8 cellular contexts compared by ENCODE assay signal in genomic region chr19:43620061-43621001, GRCh38. TPM values are rescaled to one million over a fixed set of nuclear protein-coding genes. Genes with fewer than 3 reads are reported as not detected.
DNase-seq lines count a peak whose midpoint lies in the region.

No MANE protein-coding gene starts in this region.

- no CpG with 5 or more reads among the region's 23 CpGs for WGBS in iPS DF 6.9 (ENCODE audit: insufficient coverage, insufficient read length)

- H3K4me1 ChIP-seq in iPS DF 6.9 (ENCODE audit: control insufficient read depth, insufficient read depth, low read length) = peaks cover 5% of the 10 kb centered on the region; the same call in 1 of the 2 replicates

- DNase-seq in activated CD8-positive, alpha-beta memory T cell treated with anti-CD3 and anti-CD28 coated beads for 1 hour (ENCODE audit: extremely low read depth in 1 of 2, low read depth in 1 of 2) = peak; percentile 73 to 75
- no peak for DNase-seq in activated CD8-positive, alpha-beta memory T cell treated with anti-CD3 and anti-CD28 coated beads for 24 hours
- DNase-seq in activated effector memory CD4-positive, alpha-beta T cell treated with Interleukin-2 at 50 U/mL for 16 hours = peak; percentile 71
- DNase-seq in iPS DF 6.9 (ENCODE audit: low read depth, low spot score) (no peak), hippocampal formation (lab: John Stamatoyannopoulos, UW) (no peak), mucosa of gallbladder (ENCODE audit: low spot score) (no peak), T1000 (lab: John Stamatoyannopoulos, UW) (no peak)
- peak; percentile 66 to 71 for DNase-seq in stimulated activated CD8-positive, alpha-beta memory T cell treated with anti-CD3 and anti-CD28 coated beads, Interleukin-4, amount 100 ng/mL, for 1 hour (ENCODE audit: low read depth in 2 of 2, low spot score in 1 of 2)

- no peaks in the 10 kb centered on the region for H3K9me3 ChIP-seq in iPS DF 6.9 (ENCODE audit: control insufficient read depth, insufficient read depth, low read length)

- H3K4me3 ChIP-seq in iPS DF 6.9 (ENCODE audit: low read length) = peak overlapping the region; percentile 60; the same call in 1 of the 2 replicates

- no peaks in the 10 kb centered on the region for H3K36me3 ChIP-seq in iPS DF 6.9 (ENCODE audit: control insufficient read depth, insufficient read depth, low read length)

- H3K27me3 ChIP-seq in iPS DF 6.9 (ENCODE audit: control insufficient read depth, insufficient read depth, low read length) = no peaks in the 10 kb centered on the region

- H3K27ac ChIP-seq in iPS DF 6.9 (ENCODE audit: low read length) = no peak overlapping the region

RNA-seq across cellular contexts. Expression of gene ZNF428, which starts 0.9 kb away (rescaled TPM):
- total RNA-seq in mucosa of gallbladder = 54.4 TPM

RNA-seq across cellular contexts. Expression of gene SRRM5, which starts 8.4 kb away (rescaled TPM):
- 0.52 TPM for total RNA-seq in mucosa of gallbladder

RNA-seq across cellular contexts. Expression of gene CADM4, which starts 19.3 kb away (rescaled TPM):
- 20.6 TPM for total RNA-seq in mucosa of gallbladder

RNA-seq across cellular contexts. Expression of gene ZNF576, which starts 23.9 kb away (rescaled TPM):
- 17.9 TPM for total RNA-seq in mucosa of gallbladder

RNA-seq across cellular contexts. Expression of gene IRGQ, which starts 24.4 kb away (rescaled TPM):
- total RNA-seq in mucosa of gallbladder = 35.7 TPM

Comparison
In these comparisons a context has a peak if more than half of its experiments do, and no peak if none do; other contexts are left out.
1. DNase-seq: peak in activated CD8-positive, alpha-beta memory T cell treated with anti-CD3 and anti-CD28 coated beads for 1 hour (2 of 2), activated effector memory CD4-positive, alpha-beta T cell treated with Interleukin-2 at 50 U/mL for 16 hours (single experiment) and stimulated activated CD8-positive, alpha-beta memory T cell treated with anti-CD3 and anti-CD28 coated beads, Interleukin-4, amount 100 ng/mL, for 1 hour (2 of 2); none in activated CD8-positive, alpha-beta memory T cell treated with anti-CD3 and anti-CD28 coated beads for 24 hours (single experiment), iPS DF 6.9 (single experiment), hippocampal formation (0 of 2), mucosa of gallbladder (single experiment) and T1000 (single experiment).